ENCODE assay signal across 8 cellular contexts in genomic region chr17:81918333-81918669, GRCh38. TPM values are rescaled to one million over a fixed set of nuclear protein-coding genes. Genes with fewer than 3 reads are reported as not detected.
DNase-seq lines count a peak whose midpoint lies in the region; ATAC-seq and TF ChIP-seq lines count a peak whose summit lies in the region.
"Not testable (repeated sequence)": the region's sequence is repeated elsewhere in the genome, so short reads cannot be mapped to it uniquely, and the experiment has no call there.

No MANE protein-coding gene starts in this region.

- peaks cover 36 to 98% (median 90%) of the 10 kb centered on the region in 11 experiments for H4K20me1 ChIP-seq in BLaER1 treated with 17β-estradiol and CSF1 and Interleukin-3, amounts not matched to agents 10 nM and 100 nM
- not testable (repeated sequence) for H4K20me1 ChIP-seq in OCI-LY3 (ENCODE audit: insufficient read depth, low read length)
- H4K20me1 ChIP-seq in smooth muscle cell (ENCODE audit: low read depth): peaks cover 77% of the 10 kb centered on the region

- H3K36me3 ChIP-seq in BLaER1 treated with 17β-estradiol and CSF1 and Interleukin-3, amounts not matched to agents 10 nM and 100 nM: peaks cover 50 to 76% (median 67%) of the 10 kb centered on the region in 11 experiments
- peaks cover 21% of the 10 kb centered on the region for H3K36me3 ChIP-seq in OCI-LY3 (replicated peaks; ENCODE audit: low read depth, low read length)
- peaks cover 37 to 46% of the 10 kb centered on the region in 2 donors for H3K36me3 ChIP-seq in mucosa of rectum (ENCODE audit: control insufficient read depth in 2 of 2, insufficient read depth in 2 of 2, low read length in 2 of 2)
- H3K36me3 ChIP-seq in smooth muscle cell (ENCODE audit: low read depth): not testable (repeated sequence)

- H3K4me3 ChIP-seq in BLaER1 treated with 17β-estradiol and CSF1 and Interleukin-3, amounts not matched to agents 10 nM and 100 nM: peak overlapping the region; percentile 81 to 100 (median 97); a peak in 19 of 20 replicates
- H3K4me3 ChIP-seq in OCI-LY3 (ENCODE audit: low read length) (peak overlapping the region; percentile 82), epithelial cell of proximal tubule (ENCODE audit: low read depth, low read length) (peak overlapping the region; percentile 79), mucosa of rectum (ENCODE audit: low read length in 2 of 2) (peak overlapping the region; percentile 38 to 83), smooth muscle cell (peak overlapping the region; percentile 95)

- H3K4me1 ChIP-seq in BLaER1 treated with 17β-estradiol and CSF1 and Interleukin-3, amounts not matched to agents 10 nM and 100 nM: peaks cover 60 to 77% (median 71%) of the 10 kb centered on the region in 10 experiments
- peaks cover 10% of the 10 kb centered on the region for H3K4me1 ChIP-seq in OCI-LY3 (ENCODE audit: low read length)
- peaks cover 45 to 53% of the 10 kb centered on the region in 2 donors for H3K4me1 ChIP-seq in mucosa of rectum (ENCODE audit: control insufficient read depth in 2 of 2, insufficient read depth in 2 of 2, low read length in 2 of 2)
- not testable (repeated sequence) for H3K4me1 ChIP-seq in smooth muscle cell (ENCODE audit: low read depth)

- intact Hi-C loops in activated T-helper 2 cell treated with anti-CD3 and anti-CD28 coated beads, Interferon-gamma antibody, Interleukin-2, Interleukin-4, amounts not matched to agents 10 μg/mL and 5 μg/mL and 100 μg/mL, durations not matched to agents 14 hours and 24 hours and 36 hours (cut with micrococcal nuclease): loop anchor here (1.0 kb wide), 1 partner anchor 9 kb away; the partner anchor contains the start of gene MAFG

- peak overlapping the region; percentile 68 to 96 (median 74); a peak in 21 of 22 replicates for H3K9ac ChIP-seq in BLaER1 treated with 17β-estradiol and CSF1 and Interleukin-3, amounts not matched to agents 10 nM and 100 nM
- not testable (repeated sequence) for H3K9ac ChIP-seq in OCI-LY3 (ENCODE audit: low read length); smooth muscle cell (ENCODE audit: low read depth)
- H3K9ac ChIP-seq in mucosa of rectum (ENCODE audit: low read depth in 1 of 2, low read length in 2 of 2): peak overlapping the region; percentile 56

- not testable (repeated sequence) for TF ChIP-seq CTCF in OCI-LY3 (IDR thresholded peaks at IDR 0.05; ENCODE audit: low read depth, low read length); epithelial cell of proximal tubule (conservative IDR thresholded peaks at IDR 0.05; ENCODE audit: low read depth, low read length); smooth muscle cell (IDR thresholded peaks at IDR 0.05; ENCODE audit: borderline replicate concordance, insufficient read depth, poor library complexity, severe bottlenecking)

- H3K27me3 ChIP-seq in BLaER1 treated with 17β-estradiol and CSF1 and Interleukin-3, amounts not matched to agents 10 nM and 100 nM; OCI-LY3 (ENCODE audit: low read depth, low read length); mucosa of rectum (ENCODE audit: control insufficient read depth in 2 of 2, insufficient read depth in 2 of 2, low read length in 2 of 2); smooth muscle cell (ENCODE audit: low read depth): not testable (repeated sequence)

- peaks cover 53% of the 10 kb centered on the region for H3K79me2 ChIP-seq in OCI-LY3 (ENCODE audit: low read length)
- peaks cover 68% of the 10 kb centered on the region for H3K79me2 ChIP-seq in smooth muscle cell (ENCODE audit: low read depth)

- peak overlapping the region; percentile 78 for H3K27ac Mint-ChIP-seq in activated T-helper 2 cell treated with anti-CD3 and anti-CD28 coated beads, Interferon-gamma antibody, Interleukin-2, Interleukin-4, amounts not matched to agents 10 μg/mL and 5 μg/mL and 100 μg/mL, durations not matched to agents 14 hours and 24 hours and 36 hours

- peak overlapping the region; percentile 92 for H3K4me3 Mint-ChIP-seq in activated T-helper 2 cell treated with anti-CD3 and anti-CD28 coated beads, Interferon-gamma antibody, Interleukin-2, Interleukin-4, amounts not matched to agents 10 μg/mL and 5 μg/mL and 100 μg/mL, durations not matched to agents 14 hours and 24 hours and 36 hours (ENCODE audit: low read depth)

- H3K27ac ChIP-seq in BLaER1 treated with 17β-estradiol and CSF1 and Interleukin-3, amounts not matched to agents 10 nM and 100 nM: peak overlapping the region; percentile 34 to 99 (median 94); a peak in 20 of 22 replicates
- H3K27ac ChIP-seq in OCI-LY3 (ENCODE audit: low read length); smooth muscle cell (ENCODE audit: low read depth): not testable (repeated sequence)
- peak overlapping the region; percentile 90 to 95 for H3K27ac ChIP-seq in mucosa of rectum (ENCODE audit: low read depth in 2 of 2, low read length in 2 of 2)

- 54% methylated on average over 8 of the region's 9 CpGs for WGBS in smooth muscle cell (ENCODE audit: low lambda C conversion rate)

- peaks cover 18% of the 10 kb centered on the region for H3K4me1 Mint-ChIP-seq in activated T-helper 2 cell treated with anti-CD3 and anti-CD28 coated beads, Interferon-gamma antibody, Interleukin-2, Interleukin-4, amounts not matched to agents 10 μg/mL and 5 μg/mL and 100 μg/mL, durations not matched to agents 14 hours and 24 hours and 36 hours (ENCODE audit: low read depth)

- H3K4me2 ChIP-seq in BLaER1 treated with 17β-estradiol and CSF1 and Interleukin-3, amounts not matched to agents 10 nM and 100 nM: peak overlapping the region; percentile 98 to 100 (median 100)
- H3K4me2 ChIP-seq in OCI-LY3 (ENCODE audit: low read length) (peak overlapping the region; percentile 71), smooth muscle cell (peak overlapping the region; percentile 88)

- DNase-seq in activated T-helper 2 cell treated with anti-CD3 and anti-CD28 coated beads, Interferon-gamma antibody, Interleukin-2, Interleukin-4, amounts not matched to agents 10 μg/mL and 5 μg/mL and 100 μg/mL, durations not matched to agents 14 hours and 24 hours and 36 hours (ENCODE audit: low spot score); epithelial cell of proximal tubule (ENCODE audit: low read depth); smooth muscle cell (lab: John Stamatoyannopoulos, UW; ENCODE audit: unreplicated experiment): not testable (repeated sequence)

- H3K9me3 ChIP-seq in BLaER1 treated with 17β-estradiol and CSF1 and Interleukin-3, amounts not matched to agents 10 nM and 100 nM (replicated peaks in 1 of 11); OCI-LY3 (ENCODE audit: insufficient read depth, low read length); mucosa of rectum (ENCODE audit: control insufficient read depth in 2 of 2, low read length in 2 of 2); smooth muscle cell (replicated peaks; ENCODE audit: low read depth): not testable (repeated sequence)

- H2AFZ ChIP-seq in OCI-LY3 (ENCODE audit: low read depth, low read length); smooth muscle cell (ENCODE audit: low read depth): not testable (repeated sequence)

- peaks cover 59% of the 10 kb centered on the region for H3K36me3 Mint-ChIP-seq in activated T-helper 2 cell treated with anti-CD3 and anti-CD28 coated beads, Interferon-gamma antibody, Interleukin-2, Interleukin-4, amounts not matched to agents 10 μg/mL and 5 μg/mL and 100 μg/mL, durations not matched to agents 14 hours and 24 hours and 36 hours (ENCODE audit: low read depth)

- not testable (repeated sequence) for H3F3A ChIP-seq in smooth muscle cell (ENCODE audit: low read depth)

- H3K9me3 Mint-ChIP-seq in activated T-helper 2 cell treated with anti-CD3 and anti-CD28 coated beads, Interferon-gamma antibody, Interleukin-2, Interleukin-4, amounts not matched to agents 10 μg/mL and 5 μg/mL and 100 μg/mL, durations not matched to agents 14 hours and 24 hours and 36 hours: not testable (repeated sequence)

- H3K27me3 Mint-ChIP-seq in activated T-helper 2 cell treated with anti-CD3 and anti-CD28 coated beads, Interferon-gamma antibody, Interleukin-2, Interleukin-4, amounts not matched to agents 10 μg/mL and 5 μg/mL and 100 μg/mL, durations not matched to agents 14 hours and 24 hours and 36 hours (ENCODE audit: low read depth): not testable (repeated sequence)

- ATAC-seq in GM21423 (IDR thresholded peaks at IDR 0.05; ENCODE audit: unreplicated experiment) (peak; percentile 27), HG03066 (IDR thresholded peaks at IDR 0.05; ENCODE audit: low read depth, unreplicated experiment) (peak; percentile 30)

RNA-seq across cellular contexts. Expression of gene SIRT7, which starts 0.3 kb away (rescaled TPM):
- 50.2 and 55.7 TPM in 2 replicates for total RNA-seq in activated T-helper 2 cell treated with anti-CD3 and anti-CD28 coated beads, Interferon-gamma antibody, Interleukin-2, Interleukin-4, amounts not matched to agents 10 μg/mL and 5 μg/mL and 100 μg/mL, durations not matched to agents 14 hours and 24 hours and 36 hours
- 28.5 and 38.1 TPM in 2 replicates for total RNA-seq in epithelial cell of proximal tubule
- total RNA-seq in smooth muscle cell: 9.5 and 19.9 TPM in 2 replicates
- 10.1 and 27.9 TPM in 2 replicates for polyA plus RNA-seq in smooth muscle cell

RNA-seq across cellular contexts. Expression of gene PCYT2, which starts 7.1 kb away (rescaled TPM):
- 51.5 and 51.7 TPM in 2 replicates for total RNA-seq in activated T-helper 2 cell treated with anti-CD3 and anti-CD28 coated beads, Interferon-gamma antibody, Interleukin-2, Interleukin-4, amounts not matched to agents 10 μg/mL and 5 μg/mL and 100 μg/mL, durations not matched to agents 14 hours and 24 hours and 36 hours
- 24.3 and 95.4 TPM in 2 replicates for total RNA-seq in epithelial cell of proximal tubule
- total RNA-seq in smooth muscle cell: 10.3 and 11.4 TPM in 2 replicates
- polyA plus RNA-seq in smooth muscle cell: 27.9 and 50.6 TPM in 2 replicates

RNA-seq across cellular contexts. Expression of gene MAFG, which starts 9.2 kb away (rescaled TPM):
- total RNA-seq in activated T-helper 2 cell treated with anti-CD3 and anti-CD28 coated beads, Interferon-gamma antibody, Interleukin-2, Interleukin-4, amounts not matched to agents 10 μg/mL and 5 μg/mL and 100 μg/mL, durations not matched to agents 14 hours and 24 hours and 36 hours: 30.3 and 31.8 TPM in 2 replicates
- total RNA-seq in epithelial cell of proximal tubule: 16.1 and 18.5 TPM in 2 replicates
- total RNA-seq in smooth muscle cell: 13.7 and 15.3 TPM in 2 replicates
- 30.3 and 39.0 TPM in 2 replicates for polyA plus RNA-seq in smooth muscle cell

RNA-seq across cellular contexts. Expression of gene NPB, which starts 16.3 kb away (rescaled TPM):
- total RNA-seq in activated T-helper 2 cell treated with anti-CD3 and anti-CD28 coated beads, Interferon-gamma antibody, Interleukin-2, Interleukin-4, amounts not matched to agents 10 μg/mL and 5 μg/mL and 100 μg/mL, durations not matched to agents 14 hours and 24 hours and 36 hours: 0.28 and 0.39 TPM in 2 replicates
- total RNA-seq in epithelial cell of proximal tubule (0.58 and 2.6 TPM in 2 replicates), smooth muscle cell (7.9 TPM in 1 of 2 replicates, not detected in the other)
- 13.6 and 14.4 TPM in 2 replicates for polyA plus RNA-seq in smooth muscle cell

RNA-seq across cellular contexts. Expression of gene PYCR1, which starts 18.8 kb away (rescaled TPM):
- total RNA-seq in activated T-helper 2 cell treated with anti-CD3 and anti-CD28 coated beads, Interferon-gamma antibody, Interleukin-2, Interleukin-4, amounts not matched to agents 10 μg/mL and 5 μg/mL and 100 μg/mL, durations not matched to agents 14 hours and 24 hours and 36 hours: 99.9 and 105 TPM in 2 replicates
- total RNA-seq in epithelial cell of proximal tubule: 54.3 and 109 TPM in 2 replicates
- 144 and 157 TPM in 2 replicates for total RNA-seq in smooth muscle cell
- 213 and 339 TPM in 2 replicates for polyA plus RNA-seq in smooth muscle cell
